1 cellular context compared by ENCODE assay signal in the genomic region with DNA sequence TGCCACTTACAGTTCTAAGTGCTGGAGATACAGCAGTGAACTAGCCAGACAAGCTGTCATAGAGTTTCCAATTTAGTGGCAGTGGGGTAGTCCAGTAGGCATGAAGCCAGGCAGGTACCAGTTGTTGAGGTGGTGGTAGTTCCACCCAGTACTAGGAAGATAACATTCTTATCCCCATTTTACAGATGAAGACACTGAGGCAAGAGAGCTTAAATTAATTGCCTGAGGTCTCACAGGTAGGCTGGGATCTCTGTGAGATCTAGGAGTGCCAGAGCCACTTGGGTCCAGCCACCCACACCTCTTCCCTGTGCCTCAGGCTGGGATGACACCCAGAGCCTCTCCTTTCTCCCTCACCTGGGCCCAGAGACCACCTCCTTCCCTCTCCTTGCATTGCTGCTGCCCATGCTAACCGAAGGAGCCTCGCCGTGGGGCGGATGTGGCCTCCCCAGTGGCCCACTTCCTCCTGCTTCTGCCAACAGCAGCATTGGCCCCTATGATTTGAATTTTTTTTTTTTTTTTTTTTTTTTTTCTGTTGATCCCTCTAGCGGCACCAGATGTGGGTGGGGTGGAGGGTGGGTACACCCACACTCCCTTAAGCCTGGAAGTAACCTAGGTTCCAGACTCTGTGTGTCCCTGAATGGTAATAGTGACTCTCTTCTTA.
TF ChIP-seq lines count a peak whose summit lies in the region.

No MANE protein-coding gene starts in this region.

TF ChIP-seq in GM12878, 131 proteins besides CTCF, POLR2A, EP300 and RAD21 (continued from another document):
- TF ChIP-seq ZNF384 (IDR thresholded peaks at IDR 0.05; ENCODE audit: borderline replicate concordance, low read depth, low read length): peak; percentile 89
- peak; percentile 65 for TF ChIP-seq RUNX3 (IDR thresholded peaks at IDR 0.05; ENCODE audit: low read length)
- 0 out of 2 replicates have a peak, but pooled peaks have one; percentile 20 for TF ChIP-seq HDGF (IDR thresholded peaks at IDR 0.05)
- no peak for TF ChIP-seq IKZF1 (conservative IDR thresholded peaks at IDR 0.05)
- TF ChIP-seq, protein P1, sequence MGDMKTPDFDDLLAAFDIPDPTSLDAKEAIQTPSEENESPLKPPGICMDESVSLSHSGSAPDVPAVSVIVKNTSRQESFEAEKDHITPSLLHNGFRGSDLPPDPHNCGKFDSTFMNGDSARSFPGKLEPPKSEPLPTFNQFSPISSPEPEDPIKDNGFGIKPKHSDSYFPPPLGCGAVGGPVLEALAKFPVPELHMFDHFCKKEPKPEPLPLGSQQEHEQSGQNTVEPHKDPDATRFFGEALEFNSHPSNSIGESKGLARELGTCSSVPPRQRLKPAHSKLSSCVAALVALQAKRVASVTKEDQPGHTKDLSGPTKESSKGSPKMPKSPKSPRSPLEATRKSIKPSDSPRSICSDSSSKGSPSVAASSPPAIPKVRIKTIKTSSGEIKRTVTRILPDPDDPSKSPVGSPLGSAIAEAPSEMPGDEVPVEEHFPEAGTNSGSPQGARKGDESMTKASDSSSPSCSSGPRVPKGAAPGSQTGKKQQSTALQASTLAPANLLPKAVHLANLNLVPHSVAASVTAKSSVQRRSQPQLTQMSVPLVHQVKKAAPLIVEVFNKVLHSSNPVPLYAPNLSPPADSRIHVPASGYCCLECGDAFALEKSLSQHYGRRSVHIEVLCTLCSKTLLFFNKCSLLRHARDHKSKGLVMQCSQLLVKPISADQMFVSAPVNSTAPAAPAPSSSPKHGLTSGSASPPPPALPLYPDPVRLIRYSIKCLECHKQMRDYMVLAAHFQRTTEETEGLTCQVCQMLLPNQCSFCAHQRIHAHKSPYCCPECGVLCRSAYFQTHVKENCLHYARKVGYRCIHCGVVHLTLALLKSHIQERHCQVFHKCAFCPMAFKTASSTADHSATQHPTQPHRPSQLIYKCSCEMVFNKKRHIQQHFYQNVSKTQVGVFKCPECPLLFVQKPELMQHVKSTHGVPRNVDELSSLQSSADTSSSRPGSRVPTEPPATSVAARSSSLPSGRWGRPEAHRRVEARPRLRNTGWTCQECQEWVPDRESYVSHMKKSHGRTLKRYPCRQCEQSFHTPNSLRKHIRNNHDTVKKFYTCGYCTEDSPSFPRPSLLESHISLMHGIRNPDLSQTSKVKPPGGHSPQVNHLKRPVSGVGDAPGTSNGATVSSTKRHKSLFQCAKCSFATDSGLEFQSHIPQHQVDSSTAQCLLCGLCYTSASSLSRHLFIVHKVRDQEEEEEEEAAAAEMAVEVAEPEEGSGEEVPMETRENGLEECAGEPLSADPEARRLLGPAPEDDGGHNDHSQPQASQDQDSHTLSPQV (IDR thresholded peaks at IDR 0.05): no peak
- TF ChIP-seq IKZF2 (IDR thresholded peaks at IDR 0.05): no peak
- no peak for TF ChIP-seq BRCA1 (IDR thresholded peaks at IDR 0.05; ENCODE audit: low read depth, low read length)
- TF ChIP-seq, protein P2, sequence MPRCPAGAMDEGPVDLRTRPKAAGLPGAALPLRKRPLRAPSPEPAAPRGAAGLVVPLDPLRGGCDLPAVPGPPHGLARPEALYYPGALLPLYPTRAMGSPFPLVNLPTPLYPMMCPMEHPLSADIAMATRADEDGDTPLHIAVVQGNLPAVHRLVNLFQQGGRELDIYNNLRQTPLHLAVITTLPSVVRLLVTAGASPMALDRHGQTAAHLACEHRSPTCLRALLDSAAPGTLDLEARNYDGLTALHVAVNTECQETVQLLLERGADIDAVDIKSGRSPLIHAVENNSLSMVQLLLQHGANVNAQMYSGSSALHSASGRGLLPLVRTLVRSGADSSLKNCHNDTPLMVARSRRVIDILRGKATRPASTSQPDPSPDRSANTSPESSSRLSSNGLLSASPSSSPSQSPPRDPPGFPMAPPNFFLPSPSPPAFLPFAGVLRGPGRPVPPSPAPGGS (IDR thresholded peaks at IDR 0.05; ENCODE audit: borderline replicate concordance, insufficient read depth, low read depth, low read length, poor library complexity, severe bottlenecking): no peak
- no peak for TF ChIP-seq MYC (IDR thresholded peaks at IDR 0.05; ENCODE audit: insufficient read depth, insufficient read length, insufficient replicate concordance, low read length, severe bottlenecking)
- TF ChIP-seq, protein P3, sequence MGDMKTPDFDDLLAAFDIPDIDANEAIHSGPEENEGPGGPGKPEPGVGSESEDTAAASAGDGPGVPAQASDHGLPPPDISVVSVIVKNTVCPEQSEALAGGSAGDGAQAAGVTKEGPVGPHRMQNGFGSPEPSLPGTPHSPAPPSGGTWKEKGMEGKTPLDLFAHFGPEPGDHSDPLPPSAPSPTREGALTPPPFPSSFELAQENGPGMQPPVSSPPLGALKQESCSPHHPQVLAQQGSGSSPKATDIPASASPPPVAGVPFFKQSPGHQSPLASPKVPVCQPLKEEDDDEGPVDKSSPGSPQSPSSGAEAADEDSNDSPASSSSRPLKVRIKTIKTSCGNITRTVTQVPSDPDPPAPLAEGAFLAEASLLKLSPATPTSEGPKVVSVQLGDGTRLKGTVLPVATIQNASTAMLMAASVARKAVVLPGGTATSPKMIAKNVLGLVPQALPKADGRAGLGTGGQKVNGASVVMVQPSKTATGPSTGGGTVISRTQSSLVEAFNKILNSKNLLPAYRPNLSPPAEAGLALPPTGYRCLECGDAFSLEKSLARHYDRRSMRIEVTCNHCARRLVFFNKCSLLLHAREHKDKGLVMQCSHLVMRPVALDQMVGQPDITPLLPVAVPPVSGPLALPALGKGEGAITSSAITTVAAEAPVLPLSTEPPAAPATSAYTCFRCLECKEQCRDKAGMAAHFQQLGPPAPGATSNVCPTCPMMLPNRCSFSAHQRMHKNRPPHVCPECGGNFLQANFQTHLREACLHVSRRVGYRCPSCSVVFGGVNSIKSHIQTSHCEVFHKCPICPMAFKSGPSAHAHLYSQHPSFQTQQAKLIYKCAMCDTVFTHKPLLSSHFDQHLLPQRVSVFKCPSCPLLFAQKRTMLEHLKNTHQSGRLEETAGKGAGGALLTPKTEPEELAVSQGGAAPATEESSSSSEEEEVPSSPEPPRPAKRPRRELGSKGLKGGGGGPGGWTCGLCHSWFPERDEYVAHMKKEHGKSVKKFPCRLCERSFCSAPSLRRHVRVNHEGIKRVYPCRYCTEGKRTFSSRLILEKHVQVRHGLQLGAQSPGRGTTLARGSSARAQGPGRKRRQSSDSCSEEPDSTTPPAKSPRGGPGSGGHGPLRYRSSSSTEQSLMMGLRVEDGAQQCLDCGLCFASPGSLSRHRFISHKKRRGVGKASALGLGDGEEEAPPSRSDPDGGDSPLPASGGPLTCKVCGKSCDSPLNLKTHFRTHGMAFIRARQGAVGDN (IDR thresholded peaks at IDR 0.05): no peak
- TF ChIP-seq EED (IDR thresholded peaks at IDR 0.05; ENCODE audit: low read depth): peak; percentile 50; the same call in 1 of the 2 replicates
- no peak for TF ChIP-seq SRF (IDR thresholded peaks at IDR 0.05; ENCODE audit: low read depth in 2 of 2, low read length in 2 of 2)
- TF ChIP-seq NFIC (IDR thresholded peaks at IDR 0.05; ENCODE audit: low read depth, low read length): no peak
- 0 out of 2 replicates have a peak, but pooled peaks have one; percentile 15 for TF ChIP-seq NBN (IDR thresholded peaks at IDR 0.05)
- TF ChIP-seq CBFB (IDR thresholded peaks at IDR 0.05; ENCODE audit: low read depth): no peak
- TF ChIP-seq EGR1 (IDR thresholded peaks at IDR 0.05; ENCODE audit: borderline replicate concordance in 1 of 2, low read depth in 2 of 2, low read length in 2 of 2): 0 out of 3 replicates have a peak, but pooled peaks of 1 of the 2 experiments have one; percentile 11
- TF ChIP-seq SPI1 (IDR thresholded peaks at IDR 0.05; ENCODE audit: borderline replicate concordance, insufficient read depth, low read depth, low read length): peak; percentile 76; the same call in 1 of the 2 replicates
- TF ChIP-seq STAT1 (conservative IDR thresholded peaks at IDR 0.05): no peak
- no peak for TF ChIP-seq NR2C2 (IDR thresholded peaks at IDR 0.05; ENCODE audit: borderline replicate concordance, control insufficient read depth, insufficient read length, low read depth)
- TF ChIP-seq, protein P4, sequence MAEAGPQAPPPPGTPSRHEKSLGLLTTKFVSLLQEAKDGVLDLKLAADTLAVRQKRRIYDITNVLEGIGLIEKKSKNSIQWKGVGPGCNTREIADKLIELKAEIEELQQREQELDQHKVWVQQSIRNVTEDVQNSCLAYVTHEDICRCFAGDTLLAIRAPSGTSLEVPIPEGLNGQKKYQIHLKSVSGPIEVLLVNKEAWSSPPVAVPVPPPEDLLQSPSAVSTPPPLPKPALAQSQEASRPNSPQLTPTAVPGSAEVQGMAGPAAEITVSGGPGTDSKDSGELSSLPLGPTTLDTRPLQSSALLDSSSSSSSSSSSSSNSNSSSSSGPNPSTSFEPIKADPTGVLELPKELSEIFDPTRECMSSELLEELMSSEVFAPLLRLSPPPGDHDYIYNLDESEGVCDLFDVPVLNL (IDR thresholded peaks at IDR 0.05; ENCODE audit: low read depth, low read length): no peak
TF ChIP-seq in GM12878: peak in this region for 8.
